ENCODE assay signal across 1 cellular context in genomic region chr4:185730387-185730786, GRCh38.
TF ChIP-seq lines count a peak whose summit lies in the region.

No MANE protein-coding gene starts in this region.

TF ChIP-seq in GM23338, 12 proteins besides CTCF, POLR2A, EP300 and RAD21 (continued from another document):
- TF ChIP-seq REST (IDR thresholded peaks at IDR 0.05; ENCODE audit: unreplicated experiment) (no peak), EZH2phosphoT487 (IDR thresholded peaks at IDR 0.05; ENCODE audit: unreplicated experiment) (no peak), POLR2AphosphoS5 (IDR thresholded peaks at IDR 0.05; ENCODE audit: low read depth) (no peak), EZH2 (IDR thresholded peaks at IDR 0.05; ENCODE audit: low read depth, unreplicated experiment) (no peak), ZNF114 (CRISPR knock-in tag; IDR thresholded peaks at IDR 0.05) (no peak), ZNF331 (CRISPR knock-in tag; IDR thresholded peaks at IDR 0.05; ENCODE audit: low read depth) (no peak), ETS1 (IDR thresholded peaks at IDR 0.05) (no peak)
